ENCODE assay signal across 10 cellular contexts in genomic region chr7:101169110-101169837, GRCh38. TPM values are rescaled to one million over a fixed set of nuclear protein-coding genes. Genes with fewer than 3 reads are reported as not detected.
DNase-seq lines count a peak whose midpoint lies in the region; ATAC-seq and TF ChIP-seq lines count a peak whose summit lies in the region.
"Had no signal": no experiment of that assay in that cellular context is flagged by ENCODE, and none has a peak within 500 bp of the region (broad histone marks: within the 10 kb centered on the region; RNA-seq: fewer than 3 reads in every experiment).

No MANE protein-coding gene starts in this region.

- no peak for TF ChIP-seq CTCF in H9 (conservative IDR thresholded peaks at IDR 0.05)
- no peak for TF ChIP-seq CTCF in WI38 (IDR thresholded peaks at IDR 0.05; ENCODE audit: low read depth, low read length)
- TF ChIP-seq CTCF in Calu3 (IDR thresholded peaks at IDR 0.05; ENCODE audit: unreplicated experiment): no peak

- H3K79me1 ChIP-seq in H9 (ENCODE audit: insufficient read depth, low read depth, low read length, poor library complexity, severe bottlenecking): no peaks in the 10 kb centered on the region

- H3K27ac ChIP-seq in BLaER1 treated with 17β-estradiol and CSF1 and Interleukin-3, amounts not matched to agents 10 nM and 100 nM: no peak overlapping the region
- H3K27ac ChIP-seq in H9 (ENCODE audit: insufficient read length, low read depth, low read length) (no peak overlapping the region), iPS-20b (ENCODE audit: low read length) (no peak overlapping the region)
- H3K27ac ChIP-seq: left lung had no signal

- H3K4me1 ChIP-seq in BLaER1 treated with 17β-estradiol and CSF1 and Interleukin-3, amounts not matched to agents 10 nM and 100 nM: peaks cover 81 to 97% (median 95%) of the 10 kb centered on the region in 10 experiments
- H3K4me1 ChIP-seq in H9 (ENCODE audit: insufficient read depth, low read length) (peaks cover 16% of the 10 kb centered on the region; the same call in 1 of the 2 replicates), iPS-20b (ENCODE audit: insufficient read depth, low read length) (peaks cover 31% of the 10 kb centered on the region)

- no peak overlapping the region for H3K27ac Mint-ChIP-seq in H9
- H3K27ac Mint-ChIP-seq in Calu3 (ENCODE audit: unreplicated experiment): no peak overlapping the region

- H3K9me3 Mint-ChIP-seq in H9 (no peaks in the 10 kb centered on the region; a peak in 1 of 5 replicates), Calu3 (ENCODE audit: low read depth, unreplicated experiment) (no peaks in the 10 kb centered on the region)

- H4K91ac ChIP-seq in H9 (ENCODE audit: insufficient read length, low read depth, low read length): no peak overlapping the region

- no peak overlapping the region for H3K4ac ChIP-seq in H9 (ENCODE audit: low read depth, low read length)

- ATAC-seq in HG03097 (IDR thresholded peaks at IDR 0.05; ENCODE audit: low FRiP score, unreplicated experiment): no peak

- H3K9me3 ChIP-seq in BLaER1 treated with 17β-estradiol and CSF1 and Interleukin-3, amounts not matched to agents 10 nM and 100 nM (replicated peaks in 1 of 11): peaks cover 0 to 23% (median 22%) of the 10 kb centered on the region in 11 experiments; a peak in 18 of 22 replicates
- H3K9me3 ChIP-seq in H9 (ENCODE audit: control insufficient read depth, low read depth, low read length) (no peaks in the 10 kb centered on the region), iPS-20b (ENCODE audit: insufficient read depth, low read depth, low read length) (no peaks in the 10 kb centered on the region)
- H3K9me3 ChIP-seq: left lung had no signal

- H3K27me3 Mint-ChIP-seq in H9 (ENCODE audit: low read depth): peaks cover 95% of the 10 kb centered on the region
- H3K27me3 Mint-ChIP-seq in Calu3 (ENCODE audit: unreplicated experiment): peaks cover 94% of the 10 kb centered on the region

- H3K18ac ChIP-seq in H9 (ENCODE audit: insufficient read length, low read depth, low read length): peak overlapping the region; percentile 22

- no peaks in the 10 kb centered on the region for H3K36me3 ChIP-seq in BLaER1 treated with 17β-estradiol and CSF1 and Interleukin-3, amounts not matched to agents 10 nM and 100 nM
- no peaks in the 10 kb centered on the region for H3K36me3 ChIP-seq in iPS-20b (ENCODE audit: insufficient read depth, low read depth, low read length)
- H3K36me3 ChIP-seq: left lung had no signal

- intact Hi-C loops in Calu3 (cut with micrococcal nuclease; ENCODE audit: unreplicated experiment): no loop called here

- no peak overlapping the region for H3K9ac ChIP-seq in BLaER1 treated with 17β-estradiol and CSF1 and Interleukin-3, amounts not matched to agents 10 nM and 100 nM
- no peak overlapping the region for H3K9ac ChIP-seq in H9 (ENCODE audit: extremely low read depth, insufficient read length, low read length)
- no peak overlapping the region for H3K9ac ChIP-seq in iPS-20b (ENCODE audit: low read depth, low read length)

- H3K56ac ChIP-seq in H9 (ENCODE audit: insufficient read length, low read depth, low read length): no peak overlapping the region

- H2BK15ac ChIP-seq in H9 (ENCODE audit: low read depth, low read length): no peak overlapping the region

- H3K27me3 ChIP-seq in BLaER1 treated with 17β-estradiol and CSF1 and Interleukin-3, amounts not matched to agents 10 nM and 100 nM: peaks cover 91 to 98% (median 97%) of the 10 kb centered on the region in 11 experiments
- H3K27me3 ChIP-seq in H9 (ENCODE audit: insufficient read depth, low read length) (peaks cover 49% of the 10 kb centered on the region), iPS-20b (ENCODE audit: insufficient read depth, low read length) (peaks cover 99% of the 10 kb centered on the region)

- no peak overlapping the region for H4K8ac ChIP-seq in H9 (replicated peaks; ENCODE audit: insufficient read length, low read depth, low read length)

- no peak overlapping the region for H2BK5ac ChIP-seq in H9 (ENCODE audit: insufficient read length, low read length)

- no peaks in the 10 kb centered on the region for H3K79me2 ChIP-seq in H9 (ENCODE audit: insufficient read depth, low read length)

- WGBS in H9 (ENCODE audit: extremely low coverage, insufficient read length, low lambda C conversion rate): no CpG with 5 or more reads among the region's 18 CpGs

- no peak overlapping the region for H2AK5ac ChIP-seq in H9 (ENCODE audit: insufficient read length, low read length)

- H3T11ph ChIP-seq in H9 (ENCODE audit: low read length): no peak overlapping the region

- H3K14ac ChIP-seq in H9 (ENCODE audit: insufficient read depth, low read length): no peak overlapping the region

- H4K20me1 ChIP-seq in BLaER1 treated with 17β-estradiol and CSF1 and Interleukin-3, amounts not matched to agents 10 nM and 100 nM: peaks cover 0 to 64% (median 25%) of the 10 kb centered on the region in 11 experiments; a peak in 20 of 22 replicates
- H4K20me1 ChIP-seq in H9 (ENCODE audit: control insufficient read depth, insufficient read depth, insufficient read length): no peaks in the 10 kb centered on the region

- H3K23ac ChIP-seq in H9 (ENCODE audit: insufficient read length, low read depth, low read length): no peak overlapping the region

- DNase-seq in H9 (peak; percentile 33), Calu3 (no peak), NCI-H1105 (lab: John Stamatoyannopoulos, UW) (no peak), HuH-7 (ENCODE audit: low spot score) (no peak)

- no TSS peak for BruUV-seq in Calu3 (replicated peaks; lab: Mats Ljungman, UMichigan)

- no peaks in the 10 kb centered on the region for H3K36me3 Mint-ChIP-seq in H9 (ENCODE audit: insufficient read depth in 1 of 3, low read depth in 3 of 3)
- H3K36me3 Mint-ChIP-seq in Calu3 (ENCODE audit: insufficient read depth, unreplicated experiment): peaks cover 45% of the 10 kb centered on the region

- H4K5ac ChIP-seq in H9 (ENCODE audit: insufficient read length, low read depth, low read length): no peak overlapping the region

- H3K4me3 Mint-ChIP-seq in H9 (peak overlapping the region; percentile 79 to 87), Calu3 (ENCODE audit: low read depth, unreplicated experiment) (no peak overlapping the region)

- no peak overlapping the region for H2BK120ac ChIP-seq in H9 (ENCODE audit: low read depth, low read length, poor library complexity, severe bottlenecking)

- peaks cover 58% of the 10 kb centered on the region for H3K23me2 ChIP-seq in H9 (ENCODE audit: insufficient read length, low read depth, low read length, poor library complexity, severe bottlenecking)

- no peak overlapping the region for H2BK20ac ChIP-seq in H9 (ENCODE audit: low read depth, low read length, poor library complexity, severe bottlenecking)

- H2AFZ ChIP-seq in H9 (ENCODE audit: low read length): no peak overlapping the region

- H3K4me2 ChIP-seq in BLaER1 treated with 17β-estradiol and CSF1 and Interleukin-3, amounts not matched to agents 10 nM and 100 nM: peak overlapping the region; percentile 70 to 100 (median 89)
- peak overlapping the region; percentile 63 for H3K4me2 ChIP-seq in H9 (ENCODE audit: insufficient read depth, insufficient read length, low read length)

- CTCF ChIA-PET in Calu3 (lab: Charles Lee): interaction anchor here (1.6 kb wide), 1 partner anchor 17 kb away, joined by 3 read pairs; no protein-coding TSS in a partner anchor

- H2BK12ac ChIP-seq in H9 (ENCODE audit: insufficient read length, low read depth, low read length): no peak overlapping the region

- H3K4me1 Mint-ChIP-seq in H9 (peaks cover 66 to 80% of the 10 kb centered on the region in 2 experiments), Calu3 (ENCODE audit: low read depth, unreplicated experiment) (peaks cover 49% of the 10 kb centered on the region)

- peak overlapping the region in 4 of 10 experiments; percentile 13 to 24 (median 22); a peak in 2 of 20 replicates for H3K4me3 ChIP-seq in BLaER1 treated with 17β-estradiol and CSF1 and Interleukin-3, amounts not matched to agents 10 nM and 100 nM
- H3K4me3 ChIP-seq in WI38 (ENCODE audit: low read depth, low read length): peak overlapping the region; percentile 14; the same call in 1 of the 2 replicates
- H3K4me3 ChIP-seq in iPS-20b (ENCODE audit: low read length): peak overlapping the region; percentile 75
- H3K4me3 ChIP-seq: left lung had no signal

RNA-seq across cellular contexts. Expression of gene VGF, which starts 3.9 kb away (rescaled TPM):
- total RNA-seq in H9 (2021) (37.1 and 39.1 TPM in 2 replicates), Calu3 (2022) (0.14 and 0.81 TPM in 2 replicates)
- total RNA-seq: left lung, sciatic nerve had no signal

RNA-seq across cellular contexts. Expression of gene NAT16, which starts 10.8 kb away (rescaled TPM):
- total RNA-seq in H9 (2021): 0.50 and 0.88 TPM in 2 replicates
- total RNA-seq in Calu3 (2022): not detected in 2 replicates
- total RNA-seq: left lung, sciatic nerve had no signal

RNA-seq across cellular contexts. Expression of gene AP1S1, which starts 15.0 kb away (rescaled TPM):
- total RNA-seq in H9 (2021) (65.2 and 73.0 TPM in 2 replicates), Calu3 (2022) (45.6 and 61.6 TPM in 2 replicates)

RNA-seq across cellular contexts. Expression of gene MOGAT3, which starts 31.6 kb away (rescaled TPM):
- total RNA-seq in H9 (2021) (0.11 and 0.15 TPM in 2 replicates), Calu3 (2022) (not detected in 2 replicates)
- total RNA-seq: left lung, sciatic nerve had no signal

RNA-seq across cellular contexts. Expression of gene SERPINE1, which starts 42.4 kb away (rescaled TPM):
- 11.5 and 13.0 TPM in 2 replicates for total RNA-seq in H9 (2021)
- 1.1 and 1.8 TPM in 2 replicates for total RNA-seq in Calu3 (2022)

Comparison
In these comparisons a context has a peak if more than half of its experiments do, and no peak if none do; other contexts are left out.
1. RNA of gene VGF, which starts 3.9 kb away (total RNA-seq): 37.1 to 39.1 TPM in H9; 0.14 to 0.81 TPM in Calu3; every median in the first group is over 10 times any median in the second.